ENCODE assay signal across 2 cellular contexts in the genomic region with DNA sequence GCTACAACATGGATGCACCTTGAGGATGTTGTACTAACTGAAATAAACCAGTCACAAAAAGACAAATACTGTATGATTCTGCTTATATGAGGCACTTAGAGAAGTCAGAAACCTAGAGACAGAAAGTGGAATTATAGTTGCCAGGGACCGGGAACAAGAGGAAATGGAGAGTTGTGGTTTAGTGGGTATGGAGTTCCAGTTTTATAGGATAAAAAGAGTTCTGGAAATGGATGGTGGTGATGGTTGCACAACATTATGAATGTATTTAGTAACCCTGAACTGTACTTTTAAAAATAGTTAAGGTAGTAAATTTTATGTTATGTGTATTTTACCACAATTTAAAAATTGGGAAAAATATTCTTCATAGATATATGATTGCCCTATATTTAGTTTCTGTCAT.
TF ChIP-seq lines count a peak whose summit lies in the region.

No MANE protein-coding gene starts in this region.

TF ChIP-seq in IMR-90, 13 proteins besides CTCF, POLR2A, EP300 and RAD21:
- TF ChIP-seq FOS (IDR thresholded peaks at IDR 0.05; ENCODE audit: low read depth, low read length), result no peak
- TF ChIP-seq BHLHE40 (IDR thresholded peaks at IDR 0.05; ENCODE audit: low read depth, low read length), result no peak
- no peak for TF ChIP-seq NFE2L2 (IDR thresholded peaks at IDR 0.05; ENCODE audit: low read depth, low read length)
- TF ChIP-seq SMC3 (IDR thresholded peaks at IDR 0.05; ENCODE audit: low read depth, low read length), result no peak
- TF ChIP-seq CEBPB (IDR thresholded peaks at IDR 0.05; ENCODE audit: low read depth, low read length), result peak; percentile 22; the same call in 1 of the 2 replicates

TF ChIP-seq in SK-N-SH, 30 proteins besides CTCF, POLR2A, EP300 and RAD21:
- TF ChIP-seq, protein P1, sequence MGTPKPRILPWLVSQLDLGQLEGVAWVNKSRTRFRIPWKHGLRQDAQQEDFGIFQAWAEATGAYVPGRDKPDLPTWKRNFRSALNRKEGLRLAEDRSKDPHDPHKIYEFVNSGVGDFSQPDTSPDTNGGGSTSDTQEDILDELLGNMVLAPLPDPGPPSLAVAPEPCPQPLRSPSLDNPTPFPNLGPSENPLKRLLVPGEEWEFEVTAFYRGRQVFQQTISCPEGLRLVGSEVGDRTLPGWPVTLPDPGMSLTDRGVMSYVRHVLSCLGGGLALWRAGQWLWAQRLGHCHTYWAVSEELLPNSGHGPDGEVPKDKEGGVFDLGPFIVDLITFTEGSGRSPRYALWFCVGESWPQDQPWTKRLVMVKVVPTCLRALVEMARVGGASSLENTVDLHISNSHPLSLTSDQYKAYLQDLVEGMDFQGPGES (IDR thresholded peaks at IDR 0.05; ENCODE audit: low read depth, low read length), result no peak
- no peak for TF ChIP-seq TAF1 (IDR thresholded peaks at IDR 0.05; ENCODE audit: borderline replicate concordance, low read depth, low read length)
- TF ChIP-seq, protein P2, sequence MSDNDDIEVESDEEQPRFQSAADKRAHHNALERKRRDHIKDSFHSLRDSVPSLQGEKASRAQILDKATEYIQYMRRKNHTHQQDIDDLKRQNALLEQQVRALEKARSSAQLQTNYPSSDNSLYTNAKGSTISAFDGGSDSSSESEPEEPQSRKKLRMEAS (IDR thresholded peaks at IDR 0.05; ENCODE audit: low read depth), result no peak
- TF ChIP-seq FOSL2 (IDR thresholded peaks at IDR 0.05; ENCODE audit: borderline replicate concordance, low read depth), result no peak
- TF ChIP-seq, protein P3, sequence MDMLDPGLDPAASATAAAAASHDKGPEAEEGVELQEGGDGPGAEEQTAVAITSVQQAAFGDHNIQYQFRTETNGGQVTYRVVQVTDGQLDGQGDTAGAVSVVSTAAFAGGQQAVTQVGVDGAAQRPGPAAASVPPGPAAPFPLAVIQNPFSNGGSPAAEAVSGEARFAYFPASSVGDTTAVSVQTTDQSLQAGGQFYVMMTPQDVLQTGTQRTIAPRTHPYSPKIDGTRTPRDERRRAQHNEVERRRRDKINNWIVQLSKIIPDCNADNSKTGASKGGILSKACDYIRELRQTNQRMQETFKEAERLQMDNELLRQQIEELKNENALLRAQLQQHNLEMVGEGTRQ (IDR thresholded peaks at IDR 0.05; ENCODE audit: borderline replicate concordance, low read depth, low read length), result no peak
- TF ChIP-seq POLR2AphosphoS5 (IDR thresholded peaks at IDR 0.05; ENCODE audit: low read depth, low read length), result no peak
- TF ChIP-seq, protein P4, sequence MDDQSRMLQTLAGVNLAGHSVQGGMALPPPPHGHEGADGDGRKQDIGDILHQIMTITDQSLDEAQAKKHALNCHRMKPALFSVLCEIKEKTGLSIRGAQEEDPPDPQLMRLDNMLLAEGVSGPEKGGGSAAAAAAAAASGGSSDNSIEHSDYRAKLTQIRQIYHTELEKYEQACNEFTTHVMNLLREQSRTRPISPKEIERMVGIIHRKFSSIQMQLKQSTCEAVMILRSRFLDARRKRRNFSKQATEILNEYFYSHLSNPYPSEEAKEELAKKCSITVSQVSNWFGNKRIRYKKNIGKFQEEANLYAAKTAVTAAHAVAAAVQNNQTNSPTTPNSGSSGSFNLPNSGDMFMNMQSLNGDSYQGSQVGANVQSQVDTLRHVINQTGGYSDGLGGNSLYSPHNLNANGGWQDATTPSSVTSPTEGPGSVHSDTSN (IDR thresholded peaks at IDR 0.05), result no peak
- no peak for TF ChIP-seq RCOR1 (IDR thresholded peaks at IDR 0.05; ENCODE audit: low read length)
- no peak for TF ChIP-seq TCF12 (IDR thresholded peaks at IDR 0.05)
- TF ChIP-seq CHD2 (IDR thresholded peaks at IDR 0.05; ENCODE audit: low read length, partially characterized antibody), result no peak
- no peak for TF ChIP-seq EZH2phosphoT487 (IDR thresholded peaks at IDR 0.05; ENCODE audit: borderline replicate concordance, low read depth)
- no peak for TF ChIP-seq FOXJ3 (CRISPR knock-in tag; IDR thresholded peaks at IDR 0.05)
- TF ChIP-seq RFX5 (IDR thresholded peaks at IDR 0.05; ENCODE audit: low read length), result no peak
- no peak for TF ChIP-seq MEF2A (IDR thresholded peaks at IDR 0.05; ENCODE audit: borderline replicate concordance, low read depth)
- TF ChIP-seq, protein P5, sequence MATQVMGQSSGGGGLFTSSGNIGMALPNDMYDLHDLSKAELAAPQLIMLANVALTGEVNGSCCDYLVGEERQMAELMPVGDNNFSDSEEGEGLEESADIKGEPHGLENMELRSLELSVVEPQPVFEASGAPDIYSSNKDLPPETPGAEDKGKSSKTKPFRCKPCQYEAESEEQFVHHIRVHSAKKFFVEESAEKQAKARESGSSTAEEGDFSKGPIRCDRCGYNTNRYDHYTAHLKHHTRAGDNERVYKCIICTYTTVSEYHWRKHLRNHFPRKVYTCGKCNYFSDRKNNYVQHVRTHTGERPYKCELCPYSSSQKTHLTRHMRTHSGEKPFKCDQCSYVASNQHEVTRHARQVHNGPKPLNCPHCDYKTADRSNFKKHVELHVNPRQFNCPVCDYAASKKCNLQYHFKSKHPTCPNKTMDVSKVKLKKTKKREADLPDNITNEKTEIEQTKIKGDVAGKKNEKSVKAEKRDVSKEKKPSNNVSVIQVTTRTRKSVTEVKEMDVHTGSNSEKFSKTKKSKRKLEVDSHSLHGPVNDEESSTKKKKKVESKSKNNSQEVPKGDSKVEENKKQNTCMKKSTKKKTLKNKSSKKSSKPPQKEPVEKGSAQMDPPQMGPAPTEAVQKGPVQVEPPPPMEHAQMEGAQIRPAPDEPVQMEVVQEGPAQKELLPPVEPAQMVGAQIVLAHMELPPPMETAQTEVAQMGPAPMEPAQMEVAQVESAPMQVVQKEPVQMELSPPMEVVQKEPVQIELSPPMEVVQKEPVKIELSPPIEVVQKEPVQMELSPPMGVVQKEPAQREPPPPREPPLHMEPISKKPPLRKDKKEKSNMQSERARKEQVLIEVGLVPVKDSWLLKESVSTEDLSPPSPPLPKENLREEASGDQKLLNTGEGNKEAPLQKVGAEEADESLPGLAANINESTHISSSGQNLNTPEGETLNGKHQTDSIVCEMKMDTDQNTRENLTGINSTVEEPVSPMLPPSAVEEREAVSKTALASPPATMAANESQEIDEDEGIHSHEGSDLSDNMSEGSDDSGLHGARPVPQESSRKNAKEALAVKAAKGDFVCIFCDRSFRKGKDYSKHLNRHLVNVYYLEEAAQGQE (IDR thresholded peaks at IDR 0.05; ENCODE audit: low read depth, low read length), result no peak
- no peak for TF ChIP-seq MXI1 (IDR thresholded peaks at IDR 0.05; ENCODE audit: low read depth, low read length)
